Comparison of ENCODE assay signal across 13 cellular contexts in the genomic region with DNA sequence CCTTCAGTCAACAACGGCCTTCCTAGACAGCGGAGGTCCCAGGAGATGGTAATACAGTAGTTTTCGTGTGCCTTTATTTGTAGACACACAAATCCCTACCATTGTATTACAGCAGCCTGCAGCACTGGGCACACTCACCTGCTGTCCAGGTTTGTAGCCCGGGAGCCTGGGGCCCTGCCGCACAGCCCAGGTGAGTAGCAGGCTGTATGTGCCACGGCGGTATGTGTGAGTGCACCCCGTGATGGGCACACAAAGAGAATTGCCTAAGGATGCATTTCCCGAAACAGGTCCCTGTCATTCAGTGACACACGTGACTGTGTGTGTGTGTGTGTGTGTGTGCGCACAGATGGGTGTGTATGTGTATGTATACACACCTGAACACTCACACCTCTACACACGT.
"Had no signal": no experiment of that assay in that cellular context is flagged by ENCODE, and none has a peak within 500 bp of the region (broad histone marks: within the 10 kb centered on the region; RNA-seq: fewer than 3 reads in every experiment).

No MANE protein-coding gene starts in this region.

- H3K4me3 ChIP-seq: adrenal gland, cardiac muscle cell, colonic mucosa, SK-N-MC, thyroid gland had no signal

- H3K27me3 Mint-ChIP-seq: stimulated activated memory B cell treated with anti-CD40 and anti-IgM and Interleukin-4, amounts not matched to agents 10 μg/mL and 1 μg/mL and 100 μg/mL, for 72 hours had no signal

- H3K27ac ChIP-seq: adrenal gland, colonic mucosa, foreskin keratinocyte, SK-N-MC, thyroid gland had no signal

- H3K27me3 ChIP-seq: adrenal gland, cardiac muscle cell, colonic mucosa, foreskin keratinocyte, thyroid gland had no signal

- ATAC-seq: activated CD4-positive, CD25-positive, alpha-beta regulatory T cell treated with anti-CD3 and anti-CD28 coated beads, Interleukin-2, amount 50 U/mL, for 24 hours; stimulated activated memory B cell treated with anti-CD40 and anti-IgM and Interleukin-4, amounts not matched to agents 10 μg/mL and 1 μg/mL and 100 μg/mL, for 72 hours had no signal

- H3K9me3 ChIP-seq: adrenal gland, colonic mucosa, thyroid gland had no signal

- H3K27ac Mint-ChIP-seq: activated T-helper 1 cell treated with anti-CD3 and anti-CD28 coated beads, Interleukin-12 subunit alpha, Interleukin-12 subunit beta, Interleukin-2, Interleukin-4 antibody, amounts not matched to agents 30 ng/mL and 10 ng/mL and 1 ng/mL, durations not matched to agents 14 hours and 24 hours and 36 hours; stimulated activated memory B cell treated with anti-CD40 and anti-IgM and Interleukin-4, amounts not matched to agents 10 μg/mL and 1 μg/mL and 100 μg/mL, for 72 hours had no signal

- DNase-seq: activated CD4-positive, alpha-beta T cell treated with anti-CD3 and anti-CD28 coated beads, Interleukin-2, amount 50 U/mL, for 4 hours; activated naive CD4-positive, alpha-beta T cell treated with Interleukin-2 at 50 U/mL for 16 hours; colonic mucosa; foreskin keratinocyte; mammary epithelial cell; thyroid gland had no signal

- H3K4me3 Mint-ChIP-seq: activated T-helper 1 cell treated with anti-CD3 and anti-CD28 coated beads, Interleukin-12 subunit alpha, Interleukin-12 subunit beta, Interleukin-2, Interleukin-4 antibody, amounts not matched to agents 30 ng/mL and 10 ng/mL and 1 ng/mL, durations not matched to agents 14 hours and 24 hours and 36 hours; neural crest cell; stimulated activated memory B cell treated with anti-CD40 and anti-IgM and Interleukin-4, amounts not matched to agents 10 μg/mL and 1 μg/mL and 100 μg/mL, for 72 hours had no signal

- H3K9me3 Mint-ChIP-seq: activated T-helper 1 cell treated with anti-CD3 and anti-CD28 coated beads, Interleukin-12 subunit alpha, Interleukin-12 subunit beta, Interleukin-2, Interleukin-4 antibody, amounts not matched to agents 30 ng/mL and 10 ng/mL and 1 ng/mL, durations not matched to agents 14 hours and 24 hours and 36 hours; neural crest cell had no signal

- H3K4me1 ChIP-seq: adrenal gland, colonic mucosa, foreskin keratinocyte had no signal

- H3K36me3 ChIP-seq: colonic mucosa had no signal
